Comparison of ENCODE assay signal across 1 cellular context in the genomic region with DNA sequence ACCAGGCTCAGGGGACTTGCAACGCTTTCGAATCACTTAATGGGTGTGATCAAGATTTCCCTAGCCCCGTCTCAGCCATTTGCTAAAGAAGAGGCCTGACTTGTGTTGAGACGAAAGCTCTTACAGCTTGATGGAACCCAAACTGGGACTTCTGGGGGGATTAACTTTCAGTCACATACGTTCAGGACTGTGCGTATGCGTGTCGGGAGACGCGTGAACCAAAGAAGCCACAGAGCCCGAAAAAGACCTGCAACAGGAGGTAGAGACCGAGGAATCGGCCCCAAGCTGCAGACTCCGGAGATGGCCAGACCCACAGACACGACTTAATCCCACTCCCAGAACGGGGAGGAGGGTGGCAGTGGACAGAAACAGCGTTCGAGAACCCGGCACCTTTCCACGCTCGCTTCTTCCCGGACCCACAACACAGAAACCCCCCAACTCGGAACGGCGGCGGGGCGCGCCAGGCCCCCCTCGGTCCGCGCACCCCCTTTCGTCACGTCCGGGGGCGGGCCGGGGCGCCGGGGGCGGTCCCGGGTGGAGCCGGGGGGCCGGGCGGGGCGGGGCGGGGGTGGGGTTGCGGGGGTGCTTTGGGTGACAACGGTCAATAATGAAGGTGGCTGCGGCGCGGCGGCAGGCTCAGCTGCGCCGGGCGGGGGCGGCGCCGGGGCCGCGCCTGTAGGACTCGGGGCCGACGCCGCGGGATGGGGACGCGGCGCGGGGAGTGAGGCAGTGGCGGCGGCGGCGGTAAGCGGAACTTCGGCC.
TF ChIP-seq lines count a peak whose summit lies in the region.

A gene (plus strand): TSS at position 604 of the 762 bp plus-strand sequence. CDS start 256 bp downstream, outside the sequence.

TF ChIP-seq in HepG2, 621 proteins besides CTCF, POLR2A, EP300 and RAD21 (continued from another document and continues in another):
- TF ChIP-seq GATA4 (IDR thresholded peaks at IDR 0.05; ENCODE audit: borderline replicate concordance, low read depth) (no peak), FOXA1 (IDR thresholded peaks at IDR 0.05) (no peak), FOXA1 (CRISPR knock-in tag; IDR thresholded peaks at IDR 0.05) (no peak), ZNF44 (CRISPR knock-in tag; IDR thresholded peaks at IDR 0.05) (no peak), ZKSCAN1 (IDR thresholded peaks at IDR 0.05; ENCODE audit: low read length) (no peak), MIER2 (CRISPR knock-in tag; IDR thresholded peaks at IDR 0.05) (no peak), RBFOX2 (IDR thresholded peaks at IDR 0.05; ENCODE audit: low read depth, low read length) (peak; percentile 59), SMARCC2 (IDR thresholded peaks at IDR 0.05) (no peak), JARID2 (CRISPR knock-in tag; IDR thresholded peaks at IDR 0.05; ENCODE audit: insufficient replicate concordance) (no peak), NR2F1 (CRISPR knock-in tag; IDR thresholded peaks at IDR 0.05) (no peak), HOXA3 (CRISPR knock-in tag; IDR thresholded peaks at IDR 0.05) (no peak), POLR2G (IDR thresholded peaks at IDR 0.05; ENCODE audit: low read depth, low read length) (peak; percentile 90), ZNF143 (CRISPR knock-in tag; IDR thresholded peaks at IDR 0.05) (0 out of 2 replicates have a peak, but pooled peaks have one; percentile 12), ADNP (CRISPR knock-in tag; IDR thresholded peaks at IDR 0.05) (no peak), CENPX (CRISPR knock-in tag; IDR thresholded peaks at IDR 0.05) (no peak), NFKB2 (CRISPR knock-in tag; IDR thresholded peaks at IDR 0.05; ENCODE audit: borderline replicate concordance) (peak; percentile 53; the same call in 1 of the 2 replicates), SMAD3 (CRISPR knock-in tag; IDR thresholded peaks at IDR 0.05) (no peak; the same call in 1 of the 2 replicates), GZF1 (CRISPR knock-in tag; IDR thresholded peaks at IDR 0.05) (no peak), ZNF747 (CRISPR knock-in tag; IDR thresholded peaks at IDR 0.05; ENCODE audit: borderline replicate concordance) (0 out of 2 replicates have a peak, but pooled peaks have one; percentile 22), CREB1 (IDR thresholded peaks at IDR 0.05) (peak; percentile 67), CREB1 (CRISPR knock-in tag; IDR thresholded peaks at IDR 0.05) (peak; percentile 78; the same call in 1 of the 2 replicates), THAP11 (CRISPR knock-in tag; IDR thresholded peaks at IDR 0.05) (0 out of 2 replicates have a peak, but pooled peaks have one; percentile 62), DMAP1 (CRISPR knock-in tag; IDR thresholded peaks at IDR 0.05) (no peak), MAFG (CRISPR knock-in tag; IDR thresholded peaks at IDR 0.05) (no peak), ZSCAN31 (CRISPR knock-in tag; IDR thresholded peaks at IDR 0.05; ENCODE audit: low read depth) (peak; percentile 39; the same call in 1 of the 2 replicates), MZF1 (CRISPR knock-in tag; IDR thresholded peaks at IDR 0.05; ENCODE audit: borderline replicate concordance) (no peak), ZNF614 (CRISPR knock-in tag; IDR thresholded peaks at IDR 0.05; ENCODE audit: borderline replicate concordance) (no peak), ZNF264 (CRISPR knock-in tag; IDR thresholded peaks at IDR 0.05) (0 out of 2 replicates have a peak, but pooled peaks have one; percentile 36), RFXAP (CRISPR knock-in tag; IDR thresholded peaks at IDR 0.05; ENCODE audit: borderline replicate concordance) (0 out of 2 replicates have a peak, but pooled peaks have one; percentile 24), MED1 (CRISPR knock-in tag; IDR thresholded peaks at IDR 0.05) (peak; percentile 34; the same call in 1 of the 2 replicates)
- TF ChIP-seq, protein P1, sequence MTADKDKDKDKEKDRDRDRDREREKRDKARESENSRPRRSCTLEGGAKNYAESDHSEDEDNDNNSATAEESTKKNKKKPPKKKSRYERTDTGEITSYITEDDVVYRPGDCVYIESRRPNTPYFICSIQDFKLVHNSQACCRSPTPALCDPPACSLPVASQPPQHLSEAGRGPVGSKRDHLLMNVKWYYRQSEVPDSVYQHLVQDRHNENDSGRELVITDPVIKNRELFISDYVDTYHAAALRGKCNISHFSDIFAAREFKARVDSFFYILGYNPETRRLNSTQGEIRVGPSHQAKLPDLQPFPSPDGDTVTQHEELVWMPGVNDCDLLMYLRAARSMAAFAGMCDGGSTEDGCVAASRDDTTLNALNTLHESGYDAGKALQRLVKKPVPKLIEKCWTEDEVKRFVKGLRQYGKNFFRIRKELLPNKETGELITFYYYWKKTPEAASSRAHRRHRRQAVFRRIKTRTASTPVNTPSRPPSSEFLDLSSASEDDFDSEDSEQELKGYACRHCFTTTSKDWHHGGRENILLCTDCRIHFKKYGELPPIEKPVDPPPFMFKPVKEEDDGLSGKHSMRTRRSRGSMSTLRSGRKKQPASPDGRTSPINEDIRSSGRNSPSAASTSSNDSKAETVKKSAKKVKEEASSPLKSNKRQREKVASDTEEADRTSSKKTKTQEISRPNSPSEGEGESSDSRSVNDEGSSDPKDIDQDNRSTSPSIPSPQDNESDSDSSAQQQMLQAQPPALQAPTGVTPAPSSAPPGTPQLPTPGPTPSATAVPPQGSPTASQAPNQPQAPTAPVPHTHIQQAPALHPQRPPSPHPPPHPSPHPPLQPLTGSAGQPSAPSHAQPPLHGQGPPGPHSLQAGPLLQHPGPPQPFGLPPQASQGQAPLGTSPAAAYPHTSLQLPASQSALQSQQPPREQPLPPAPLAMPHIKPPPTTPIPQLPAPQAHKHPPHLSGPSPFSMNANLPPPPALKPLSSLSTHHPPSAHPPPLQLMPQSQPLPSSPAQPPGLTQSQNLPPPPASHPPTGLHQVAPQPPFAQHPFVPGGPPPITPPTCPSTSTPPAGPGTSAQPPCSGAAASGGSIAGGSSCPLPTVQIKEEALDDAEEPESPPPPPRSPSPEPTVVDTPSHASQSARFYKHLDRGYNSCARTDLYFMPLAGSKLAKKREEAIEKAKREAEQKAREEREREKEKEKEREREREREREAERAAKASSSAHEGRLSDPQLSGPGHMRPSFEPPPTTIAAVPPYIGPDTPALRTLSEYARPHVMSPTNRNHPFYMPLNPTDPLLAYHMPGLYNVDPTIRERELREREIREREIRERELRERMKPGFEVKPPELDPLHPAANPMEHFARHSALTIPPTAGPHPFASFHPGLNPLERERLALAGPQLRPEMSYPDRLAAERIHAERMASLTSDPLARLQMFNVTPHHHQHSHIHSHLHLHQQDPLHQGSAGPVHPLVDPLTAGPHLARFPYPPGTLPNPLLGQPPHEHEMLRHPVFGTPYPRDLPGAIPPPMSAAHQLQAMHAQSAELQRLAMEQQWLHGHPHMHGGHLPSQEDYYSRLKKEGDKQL (CRISPR knock-in tag; IDR thresholded peaks at IDR 0.05; ENCODE audit: low read depth), result no peak
- TF ChIP-seq, protein P2, sequence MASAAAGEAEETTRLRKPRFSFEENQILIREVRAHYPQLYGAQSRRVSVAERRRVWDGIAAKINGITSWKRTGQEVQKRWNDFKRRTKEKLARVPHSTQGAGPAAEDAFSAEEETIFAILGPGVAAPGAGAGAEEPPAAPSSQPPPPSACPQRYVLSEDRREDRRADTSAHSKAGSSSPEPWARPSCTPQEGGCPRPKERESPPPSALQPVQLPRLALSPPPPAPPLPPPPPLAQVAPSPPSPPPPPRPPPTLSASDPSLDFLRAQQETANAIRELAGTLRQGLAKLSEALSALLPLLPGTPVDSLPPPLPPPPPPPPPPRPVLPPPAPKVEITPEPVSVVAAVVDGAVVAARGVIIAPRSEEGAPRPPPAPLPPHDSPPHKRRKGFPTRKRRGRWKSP (CRISPR knock-in tag; IDR thresholded peaks at IDR 0.05), result peak; percentile 26; the same call in 1 of the 2 replicates
- TF ChIP-seq, protein P3, sequence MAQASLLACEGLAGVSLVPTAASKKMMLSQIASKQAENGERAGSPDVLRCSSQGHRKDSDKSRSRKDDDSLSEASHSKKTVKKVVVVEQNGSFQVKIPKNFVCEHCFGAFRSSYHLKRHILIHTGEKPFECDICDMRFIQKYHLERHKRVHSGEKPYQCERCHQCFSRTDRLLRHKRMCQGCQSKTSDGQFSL (CRISPR knock-in tag; IDR thresholded peaks at IDR 0.05), result peak; percentile 49; the same call in 1 of the 2 replicates
- TF ChIP-seq, protein P4, sequence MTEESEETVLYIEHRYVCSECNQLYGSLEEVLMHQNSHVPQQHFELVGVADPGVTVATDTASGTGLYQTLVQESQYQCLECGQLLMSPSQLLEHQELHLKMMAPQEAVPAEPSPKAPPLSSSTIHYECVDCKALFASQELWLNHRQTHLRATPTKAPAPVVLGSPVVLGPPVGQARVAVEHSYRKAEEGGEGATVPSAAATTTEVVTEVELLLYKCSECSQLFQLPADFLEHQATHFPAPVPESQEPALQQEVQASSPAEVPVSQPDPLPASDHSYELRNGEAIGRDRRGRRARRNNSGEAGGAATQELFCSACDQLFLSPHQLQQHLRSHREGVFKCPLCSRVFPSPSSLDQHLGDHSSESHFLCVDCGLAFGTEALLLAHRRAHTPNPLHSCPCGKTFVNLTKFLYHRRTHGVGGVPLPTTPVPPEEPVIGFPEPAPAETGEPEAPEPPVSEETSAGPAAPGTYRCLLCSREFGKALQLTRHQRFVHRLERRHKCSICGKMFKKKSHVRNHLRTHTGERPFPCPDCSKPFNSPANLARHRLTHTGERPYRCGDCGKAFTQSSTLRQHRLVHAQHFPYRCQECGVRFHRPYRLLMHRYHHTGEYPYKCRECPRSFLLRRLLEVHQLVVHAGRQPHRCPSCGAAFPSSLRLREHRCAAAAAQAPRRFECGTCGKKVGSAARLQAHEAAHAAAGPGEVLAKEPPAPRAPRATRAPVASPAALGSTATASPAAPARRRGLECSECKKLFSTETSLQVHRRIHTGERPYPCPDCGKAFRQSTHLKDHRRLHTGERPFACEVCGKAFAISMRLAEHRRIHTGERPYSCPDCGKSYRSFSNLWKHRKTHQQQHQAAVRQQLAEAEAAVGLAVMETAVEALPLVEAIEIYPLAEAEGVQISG (CRISPR knock-in tag; IDR thresholded peaks at IDR 0.05), result no peak
- TF ChIP-seq, protein P5, sequence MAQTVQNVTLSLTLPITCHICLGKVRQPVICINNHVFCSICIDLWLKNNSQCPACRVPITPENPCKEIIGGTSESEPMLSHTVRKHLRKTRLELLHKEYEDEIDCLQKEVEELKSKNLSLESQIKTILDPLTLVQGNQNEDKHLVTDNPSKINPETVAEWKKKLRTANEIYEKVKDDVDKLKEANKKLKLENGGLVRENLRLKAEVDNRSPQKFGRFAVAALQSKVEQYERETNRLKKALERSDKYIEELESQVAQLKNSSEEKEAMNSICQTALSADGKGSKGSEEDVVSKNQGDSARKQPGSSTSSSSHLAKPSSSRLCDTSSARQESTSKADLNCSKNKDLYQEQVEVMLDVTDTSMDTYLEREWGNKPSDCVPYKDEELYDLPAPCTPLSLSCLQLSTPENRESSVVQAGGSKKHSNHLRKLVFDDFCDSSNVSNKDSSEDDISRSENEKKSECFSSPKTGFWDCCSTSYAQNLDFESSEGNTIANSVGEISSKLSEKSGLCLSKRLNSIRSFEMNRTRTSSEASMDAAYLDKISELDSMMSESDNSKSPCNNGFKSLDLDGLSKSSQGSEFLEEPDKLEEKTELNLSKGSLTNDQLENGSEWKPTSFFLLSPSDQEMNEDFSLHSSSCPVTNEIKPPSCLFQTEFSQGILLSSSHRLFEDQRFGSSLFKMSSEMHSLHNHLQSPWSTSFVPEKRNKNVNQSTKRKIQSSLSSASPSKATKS (CRISPR knock-in tag; IDR thresholded peaks at IDR 0.05), result no peak
- TF ChIP-seq, protein P6, sequence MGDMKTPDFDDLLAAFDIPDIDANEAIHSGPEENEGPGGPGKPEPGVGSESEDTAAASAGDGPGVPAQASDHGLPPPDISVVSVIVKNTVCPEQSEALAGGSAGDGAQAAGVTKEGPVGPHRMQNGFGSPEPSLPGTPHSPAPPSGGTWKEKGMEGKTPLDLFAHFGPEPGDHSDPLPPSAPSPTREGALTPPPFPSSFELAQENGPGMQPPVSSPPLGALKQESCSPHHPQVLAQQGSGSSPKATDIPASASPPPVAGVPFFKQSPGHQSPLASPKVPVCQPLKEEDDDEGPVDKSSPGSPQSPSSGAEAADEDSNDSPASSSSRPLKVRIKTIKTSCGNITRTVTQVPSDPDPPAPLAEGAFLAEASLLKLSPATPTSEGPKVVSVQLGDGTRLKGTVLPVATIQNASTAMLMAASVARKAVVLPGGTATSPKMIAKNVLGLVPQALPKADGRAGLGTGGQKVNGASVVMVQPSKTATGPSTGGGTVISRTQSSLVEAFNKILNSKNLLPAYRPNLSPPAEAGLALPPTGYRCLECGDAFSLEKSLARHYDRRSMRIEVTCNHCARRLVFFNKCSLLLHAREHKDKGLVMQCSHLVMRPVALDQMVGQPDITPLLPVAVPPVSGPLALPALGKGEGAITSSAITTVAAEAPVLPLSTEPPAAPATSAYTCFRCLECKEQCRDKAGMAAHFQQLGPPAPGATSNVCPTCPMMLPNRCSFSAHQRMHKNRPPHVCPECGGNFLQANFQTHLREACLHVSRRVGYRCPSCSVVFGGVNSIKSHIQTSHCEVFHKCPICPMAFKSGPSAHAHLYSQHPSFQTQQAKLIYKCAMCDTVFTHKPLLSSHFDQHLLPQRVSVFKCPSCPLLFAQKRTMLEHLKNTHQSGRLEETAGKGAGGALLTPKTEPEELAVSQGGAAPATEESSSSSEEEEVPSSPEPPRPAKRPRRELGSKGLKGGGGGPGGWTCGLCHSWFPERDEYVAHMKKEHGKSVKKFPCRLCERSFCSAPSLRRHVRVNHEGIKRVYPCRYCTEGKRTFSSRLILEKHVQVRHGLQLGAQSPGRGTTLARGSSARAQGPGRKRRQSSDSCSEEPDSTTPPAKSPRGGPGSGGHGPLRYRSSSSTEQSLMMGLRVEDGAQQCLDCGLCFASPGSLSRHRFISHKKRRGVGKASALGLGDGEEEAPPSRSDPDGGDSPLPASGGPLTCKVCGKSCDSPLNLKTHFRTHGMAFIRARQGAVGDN (CRISPR knock-in tag; IDR thresholded peaks at IDR 0.05), result peak; percentile 56
- TF ChIP-seq, protein P7, sequence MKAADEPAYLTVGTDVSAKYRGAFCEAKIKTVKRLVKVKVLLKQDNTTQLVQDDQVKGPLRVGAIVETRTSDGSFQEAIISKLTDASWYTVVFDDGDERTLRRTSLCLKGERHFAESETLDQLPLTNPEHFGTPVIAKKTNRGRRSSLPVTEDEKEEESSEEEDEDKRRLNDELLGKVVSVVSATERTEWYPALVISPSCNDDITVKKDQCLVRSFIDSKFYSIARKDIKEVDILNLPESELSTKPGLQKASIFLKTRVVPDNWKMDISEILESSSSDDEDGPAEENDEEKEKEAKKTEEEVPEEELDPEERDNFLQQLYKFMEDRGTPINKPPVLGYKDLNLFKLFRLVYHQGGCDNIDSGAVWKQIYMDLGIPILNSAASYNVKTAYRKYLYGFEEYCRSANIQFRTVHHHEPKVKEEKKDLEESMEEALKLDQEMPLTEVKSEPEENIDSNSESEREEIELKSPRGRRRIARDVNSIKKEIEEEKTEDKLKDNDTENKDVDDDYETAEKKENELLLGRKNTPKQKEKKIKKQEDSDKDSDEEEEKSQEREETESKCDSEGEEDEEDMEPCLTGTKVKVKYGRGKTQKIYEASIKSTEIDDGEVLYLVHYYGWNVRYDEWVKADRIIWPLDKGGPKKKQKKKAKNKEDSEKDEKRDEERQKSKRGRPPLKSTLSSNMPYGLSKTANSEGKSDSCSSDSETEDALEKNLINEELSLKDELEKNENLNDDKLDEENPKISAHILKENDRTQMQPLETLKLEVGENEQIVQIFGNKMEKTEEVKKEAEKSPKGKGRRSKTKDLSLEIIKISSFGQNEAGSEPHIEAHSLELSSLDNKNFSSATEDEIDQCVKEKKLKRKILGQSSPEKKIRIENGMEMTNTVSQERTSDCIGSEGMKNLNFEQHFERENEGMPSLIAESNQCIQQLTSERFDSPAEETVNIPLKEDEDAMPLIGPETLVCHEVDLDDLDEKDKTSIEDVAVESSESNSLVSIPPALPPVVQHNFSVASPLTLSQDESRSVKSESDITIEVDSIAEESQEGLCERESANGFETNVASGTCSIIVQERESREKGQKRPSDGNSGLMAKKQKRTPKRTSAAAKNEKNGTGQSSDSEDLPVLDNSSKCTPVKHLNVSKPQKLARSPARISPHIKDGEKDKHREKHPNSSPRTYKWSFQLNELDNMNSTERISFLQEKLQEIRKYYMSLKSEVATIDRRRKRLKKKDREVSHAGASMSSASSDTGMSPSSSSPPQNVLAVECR (CRISPR knock-in tag; IDR thresholded peaks at IDR 0.05; ENCODE audit: borderline replicate concordance), result peak; percentile 50; the same call in 1 of the 2 replicates
